In genomic region chrX:75603833-75604232, GRCh38 we compare ENCODE assay signal across 11 cellular contexts.
DNase-seq lines count a peak whose midpoint lies in the region; ATAC-seq and TF ChIP-seq lines count a peak whose summit lies in the region.
"Had no signal": no experiment of that assay in that cellular context is flagged by ENCODE, and none has a peak within 500 bp of the region (broad histone marks: within the 10 kb centered on the region; RNA-seq: fewer than 3 reads in every experiment).

No MANE protein-coding gene starts in this region.

- H3K9me3 Mint-ChIP-seq in immature natural killer cell, result no peaks in the 10 kb centered on the region
- no peaks in the 10 kb centered on the region for H3K9me3 Mint-ChIP-seq in activated T-cell treated with anti-CD3 and anti-CD28 coated beads, Interleukin-2, amount 50 U/mL, for 4 hours

- peak; percentile 71 for TF ChIP-seq CTCF in VCaP (conservative IDR thresholded peaks at IDR 0.05)
- TF ChIP-seq CTCF in upper lobe of right lung (IDR thresholded peaks at IDR 0.05), result peak; percentile 63

- intact Hi-C loops in upper lobe of right lung (cut with DNase I), result no loop called here

- no peak overlapping the region for H3K27ac Mint-ChIP-seq in immature natural killer cell
- H3K27ac Mint-ChIP-seq: T-helper 1 cell treated with Interleukin-12 subunit alpha and Interleukin-12 subunit beta and Interleukin-4 antibody, amounts not matched to agents 30 μg/mL and 1 μg/mL, for 36 hours had no signal

- no peaks in the 10 kb centered on the region for H3K36me3 ChIP-seq in upper lobe of right lung
- H3K36me3 ChIP-seq: BLaER1 treated with 17β-estradiol and CSF1 and Interleukin-3, amounts not matched to agents 10 nM and 100 nM; neutrophil had no signal

- peak; percentile 50 for ATAC-seq in upper lobe of right lung
- ATAC-seq in activated T-cell treated with anti-CD3 and anti-CD28 coated beads, Interleukin-2, amount 50 U/mL, for 4 hours, result no peak
- ATAC-seq in HG02588 (IDR thresholded peaks at IDR 0.05; ENCODE audit: unreplicated experiment), result no peak

- H3K27me3 Mint-ChIP-seq in immature natural killer cell (ENCODE audit: low read depth in 3 of 3), result peaks cover 0 to 4% (median 0%) of the 10 kb centered on the region in 3 donors
- H3K27me3 Mint-ChIP-seq in activated T-cell treated with anti-CD3 and anti-CD28 coated beads, Interleukin-2, amount 50 U/mL, for 4 hours (ENCODE audit: low read depth), result peaks cover 4% of the 10 kb centered on the region

- H3K4me3 Mint-ChIP-seq in immature natural killer cell, result no peak overlapping the region
- no peak overlapping the region for H3K4me3 Mint-ChIP-seq in activated T-cell treated with anti-CD3 and anti-CD28 coated beads, Interleukin-2, amount 50 U/mL, for 4 hours
- H3K4me3 Mint-ChIP-seq: T-helper 1 cell treated with Interleukin-12 subunit alpha and Interleukin-12 subunit beta and Interleukin-4 antibody, amounts not matched to agents 30 μg/mL and 1 μg/mL, for 36 hours had no signal

- H3K4me1 ChIP-seq in upper lobe of right lung, result no peaks in the 10 kb centered on the region
- H3K4me1 ChIP-seq: BLaER1 treated with 17β-estradiol and CSF1 and Interleukin-3, amounts not matched to agents 10 nM and 100 nM had no signal

- peak; percentile 1 for DNase-seq in NCI-H2029 treated with DMSO at 0.1 percent for 48 hours (lab: John Stamatoyannopoulos, UW)
- no peak for DNase-seq in NCI-H2029 (lab: John Stamatoyannopoulos, UW)
- peak; percentile 32 to 57 for DNase-seq in Kasumi-1 (lab: John Stamatoyannopoulos, UW)
- DNase-seq in immature natural killer cell, result peak; percentile 2 to 23 (median 21)
- no peak for DNase-seq in upper lobe of right lung
- no peak for DNase-seq in activated T-cell treated with anti-CD3 and anti-CD28 coated beads, Interleukin-2, amount 50 U/mL, for 4 hours

- no peaks in the 10 kb centered on the region for H3K27me3 ChIP-seq in upper lobe of right lung
- H3K27me3 ChIP-seq: neutrophil had no signal

- no peaks in the 10 kb centered on the region for H3K36me3 Mint-ChIP-seq in immature natural killer cell
- H3K36me3 Mint-ChIP-seq in activated T-cell treated with anti-CD3 and anti-CD28 coated beads, Interleukin-2, amount 50 U/mL, for 4 hours (ENCODE audit: insufficient read depth), result no peaks in the 10 kb centered on the region

- no peak overlapping the region for H3K4me3 ChIP-seq in upper lobe of right lung
- H3K4me3 ChIP-seq: BLaER1 treated with 17β-estradiol and CSF1 and Interleukin-3, amounts not matched to agents 10 nM and 100 nM had no signal

- no peaks in the 10 kb centered on the region for H3K4me1 Mint-ChIP-seq in immature natural killer cell
- no peaks in the 10 kb centered on the region for H3K4me1 Mint-ChIP-seq in activated T-cell treated with anti-CD3 and anti-CD28 coated beads, Interleukin-2, amount 50 U/mL, for 4 hours (ENCODE audit: low read depth)

- no peaks in the 10 kb centered on the region for H3K9me3 ChIP-seq in upper lobe of right lung
- H3K9me3 ChIP-seq: neutrophil had no signal

- no peak overlapping the region for H3K27ac ChIP-seq in VCaP
- H3K27ac ChIP-seq in upper lobe of right lung, result no peak overlapping the region
- H3K27ac ChIP-seq: BLaER1 treated with 17β-estradiol and CSF1 and Interleukin-3, amounts not matched to agents 10 nM and 100 nM; neutrophil had no signal

Comparison
In these comparisons a context has a peak if more than half of its experiments do, and no peak if none do; other contexts are left out.
1. DNase-seq: peak in NCI-H2029 treated with DMSO at 0.1 percent for 48 hours (single experiment), Kasumi-1 (2 of 2) and immature natural killer cell (3 of 3); none in NCI-H2029 (single experiment), upper lobe of right lung (single experiment) and activated T-cell treated with anti-CD3 and anti-CD28 coated beads, Interleukin-2, amount 50 U/mL, for 4 hours (single experiment).